ENCODE assay signal across 1 cellular context in genomic region chr12:130788515-130788914, GRCh38.
TF ChIP-seq lines count a peak whose summit lies in the region.

No MANE protein-coding gene starts in this region.

TF ChIP-seq in H1, 55 proteins besides CTCF, POLR2A, EP300 and RAD21:
- TF ChIP-seq SIRT6 (IDR thresholded peaks at IDR 0.05; ENCODE audit: low read length) (no peak), BACH1 (IDR thresholded peaks at IDR 0.05; ENCODE audit: low read length) (no peak), GTF2F1 (IDR thresholded peaks at IDR 0.05; ENCODE audit: borderline replicate concordance, low read depth, low read length) (no peak), SP2 (IDR thresholded peaks at IDR 0.05; ENCODE audit: low read length) (no peak), SIN3A (conservative IDR thresholded peaks at IDR 0.05 in 1 of 2, IDR thresholded peaks at IDR 0.05 in 1 of 2; ENCODE audit: low read depth in 1 of 2, low read length in 2 of 2) (no peak), RXRA (IDR thresholded peaks at IDR 0.05; ENCODE audit: insufficient read depth, low read depth, low read length) (no peak), NANOG (IDR thresholded peaks at IDR 0.05; ENCODE audit: insufficient read depth, low read depth, low read length, poor library complexity, severe bottlenecking) (no peak), TAF7 (optimal IDR thresholded peaks at IDR 0.05; ENCODE audit: borderline replicate concordance, low read depth, low read length) (no peak)
- TF ChIP-seq, protein P1, sequence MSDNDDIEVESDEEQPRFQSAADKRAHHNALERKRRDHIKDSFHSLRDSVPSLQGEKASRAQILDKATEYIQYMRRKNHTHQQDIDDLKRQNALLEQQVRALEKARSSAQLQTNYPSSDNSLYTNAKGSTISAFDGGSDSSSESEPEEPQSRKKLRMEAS (IDR thresholded peaks at IDR 0.05): no peak
